ENCODE assay signal across 13 cellular contexts in genomic region chr4:78644063-78644691, GRCh38.
"Had no signal": no experiment of that assay in that cellular context is flagged by ENCODE, and none has a peak within 500 bp of the region (broad histone marks: within the 10 kb centered on the region; RNA-seq: fewer than 3 reads in every experiment).

No MANE protein-coding gene starts in this region.

- H3K4me3 ChIP-seq: esophagus squamous epithelium, heart left ventricle, mucosa of descending colon, thyroid gland, uterus had no signal

- H3K27me3 ChIP-seq: esophagus squamous epithelium, foreskin keratinocyte, heart left ventricle, thyroid gland, uterus had no signal

- H3K4me3 Mint-ChIP-seq: activated CD8-positive, alpha-beta T cell treated with anti-CD3 and anti-CD28 coated beads, Interleukin-2, amount 10 ng/mL, durations not matched to agents 7 days and 5 days; activated T-cell treated with anti-CD3 and anti-CD28 coated beads, Interleukin-2, amount 50 U/mL, for 72 hours; stimulated activated naive B cell treated with anti-CD40 and anti-IgM and Interleukin-4, amounts not matched to agents 10 μg/mL and 1 μg/mL and 100 μg/mL, for 72 hours had no signal

- DNase-seq: activated B cell treated with CpG ODN at 0.5 μM for 24 hours, activated gamma-delta T cell had no signal

- H3K36me3 ChIP-seq: esophagus squamous epithelium, heart left ventricle, thyroid gland, uterus had no signal

- H3K9me3 Mint-ChIP-seq: activated B cell treated with CpG ODN at 0.5 μM for 24 hours; activated naive CD4-positive, alpha-beta T cell treated with anti-CD3 and anti-CD28 coated beads, Interleukin-2, amount 50 U/mL, for 72 hours; activated T-cell treated with anti-CD3 and anti-CD28 coated beads, Interleukin-2, amount 50 U/mL, for 72 hours; naive thymus-derived CD4-positive, alpha-beta T cell; stimulated activated naive B cell treated with anti-CD40 and anti-IgM and Interleukin-4, amounts not matched to agents 10 μg/mL and 1 μg/mL and 100 μg/mL, for 72 hours had no signal

- H3K4me1 ChIP-seq: uterus had no signal

- H3K27me3 Mint-ChIP-seq: activated B cell treated with CpG ODN at 0.5 μM for 24 hours; naive thymus-derived CD4-positive, alpha-beta T cell; stimulated activated naive B cell treated with anti-CD40 and anti-IgM and Interleukin-4, amounts not matched to agents 10 μg/mL and 1 μg/mL and 100 μg/mL, for 72 hours had no signal

- H3K36me3 Mint-ChIP-seq: activated naive CD4-positive, alpha-beta T cell treated with anti-CD3 and anti-CD28 coated beads, Interleukin-2, amount 50 U/mL, for 72 hours; naive thymus-derived CD4-positive, alpha-beta T cell; stimulated activated naive B cell treated with anti-CD40 and anti-IgM and Interleukin-4, amounts not matched to agents 10 μg/mL and 1 μg/mL and 100 μg/mL, for 72 hours had no signal

- H3K27ac Mint-ChIP-seq: activated CD8-positive, alpha-beta T cell treated with anti-CD3 and anti-CD28 coated beads, Interleukin-2, amount 10 ng/mL, durations not matched to agents 7 days and 5 days; activated naive CD4-positive, alpha-beta T cell treated with anti-CD3 and anti-CD28 coated beads, Interleukin-2, amount 50 U/mL, for 72 hours; activated T-cell treated with anti-CD3 and anti-CD28 coated beads, Interleukin-2, amount 50 U/mL, for 72 hours had no signal

- H3K9me3 ChIP-seq: esophagus squamous epithelium, heart left ventricle, mucosa of descending colon, thyroid gland, uterus had no signal
